Comparison of ENCODE assay signal across 17 cellular contexts in genomic region chr2:238415036-238415764, GRCh38. TPM values are rescaled to one million over a fixed set of nuclear protein-coding genes. Genes with fewer than 3 reads are reported as not detected.
DNase-seq lines count a peak whose midpoint lies in the region; ATAC-seq and TF ChIP-seq lines count a peak whose summit lies in the region.
"Had no signal": no experiment of that assay in that cellular context is flagged by ENCODE, and none has a peak within 500 bp of the region (broad histone marks: within the 10 kb centered on the region; RNA-seq: fewer than 3 reads in every experiment).

No MANE protein-coding gene starts in this region.

- H3K27me3 ChIP-seq in HUES6 (ENCODE audit: control insufficient read depth, insufficient read depth, low read length): no peaks in the 10 kb centered on the region
- H3K27me3 ChIP-seq: gastrocnemius medialis, sigmoid colon had no signal

- H3K27ac ChIP-seq in HUES6 (ENCODE audit: low read depth, low read length): peak overlapping the region; percentile 7; the same call in 1 of the 2 replicates
- H3K27ac ChIP-seq: gastrocnemius medialis, sigmoid colon had no signal

- no peak overlapping the region for H3K4me3 Mint-ChIP-seq in activated CD4-positive, alpha-beta T cell treated with anti-CD3 and anti-CD28 coated beads for 36 hours
- no peak overlapping the region for H3K4me3 Mint-ChIP-seq in WTC11
- H3K4me3 Mint-ChIP-seq in naive thymus-derived CD8-positive, alpha-beta T cell: peak overlapping the region in 3 of 10 donors; percentile 9 to 43 (median 34)
- H3K4me3 Mint-ChIP-seq: activated naive CD8-positive, alpha-beta T cell; IgD-negative memory B cell; immature natural killer cell had no signal

- H3K4me1 ChIP-seq in HUES6 (ENCODE audit: control insufficient read depth, insufficient read depth, low read length): peaks cover 12% of the 10 kb centered on the region
- H3K4me1 ChIP-seq: sigmoid colon had no signal

- peaks cover 4% of the 10 kb centered on the region for H3K36me3 Mint-ChIP-seq in activated CD4-positive, alpha-beta T cell treated with anti-CD3 and anti-CD28 coated beads for 36 hours (ENCODE audit: low read depth)
- peaks cover 12% of the 10 kb centered on the region for H3K36me3 Mint-ChIP-seq in WTC11
- H3K36me3 Mint-ChIP-seq in naive thymus-derived CD8-positive, alpha-beta T cell: peaks cover 4 to 13% (median 13%) of the 10 kb centered on the region in 3 donors

- TF ChIP-seq CTCF in WTC11 (IDR thresholded peaks at IDR 0.05) (no peak), GM10248 (IDR thresholded peaks at IDR 0.05; ENCODE audit: control extremely low read depth, extremely low read depth, low read depth, missing control alignments) (no peak)

- H3K4me3 ChIP-seq in HUES6 (ENCODE audit: low read depth, low read length): no peak overlapping the region
- H3K4me3 ChIP-seq: gastrocnemius medialis, sigmoid colon had no signal

- no peaks in the 10 kb centered on the region for H3K36me3 ChIP-seq in HUES6 (ENCODE audit: control insufficient read depth, insufficient read depth, low read length)
- H3K36me3 ChIP-seq: gastrocnemius medialis, sigmoid colon had no signal

- CTCF ChIA-PET in activated CD4-positive, alpha-beta T cell treated with anti-CD3 and anti-CD28 coated beads for 36 hours (lab: Charles Lee): no interaction called here
- CTCF ChIA-PET in WTC11 (lab: Charles Lee): interaction anchor here (0.6 to 2.4 kb wide), 8 partner anchors 9 to 158 kb away, joined by 3 to 7 read pairs (median 4); no protein-coding TSS in a partner anchor
- CTCF ChIA-PET in GM10248 (lab: Yijun Ruan, JAX): interaction anchor here (0.8 kb wide), 1 partner anchor 44 kb away, joined by 3 read pairs; no protein-coding TSS in a partner anchor

- peaks cover 6% of the 10 kb centered on the region for H3K9me3 Mint-ChIP-seq in activated CD4-positive, alpha-beta T cell treated with anti-CD3 and anti-CD28 coated beads for 36 hours (ENCODE audit: low read depth)
- peaks cover 18% of the 10 kb centered on the region for H3K9me3 Mint-ChIP-seq in WTC11
- H3K9me3 Mint-ChIP-seq in naive thymus-derived CD8-positive, alpha-beta T cell: peaks cover 0 to 16% (median 4%) of the 10 kb centered on the region in 9 donors

- H3K9ac ChIP-seq in HUES6 (ENCODE audit: low read length): no peak overlapping the region

- no peaks in the 10 kb centered on the region for H3K27me3 Mint-ChIP-seq in activated CD4-positive, alpha-beta T cell treated with anti-CD3 and anti-CD28 coated beads for 36 hours
- H3K27me3 Mint-ChIP-seq in WTC11 (ENCODE audit: low read depth): peaks cover 2% of the 10 kb centered on the region; the same call in 1 of the 2 replicates
- H3K27me3 Mint-ChIP-seq in naive thymus-derived CD8-positive, alpha-beta T cell: no peaks in the 10 kb centered on the region
- H3K27me3 Mint-ChIP-seq: activated naive CD8-positive, alpha-beta T cell; IgD-negative memory B cell had no signal

- intact Hi-C loops in activated CD4-positive, alpha-beta T cell treated with anti-CD3 and anti-CD28 coated beads for 36 hours (cut with DNase I, micrococcal nuclease): no loop called here

- peak; percentile 74 for ATAC-seq in activated CD4-positive, alpha-beta T cell treated with anti-CD3 and anti-CD28 coated beads for 36 hours
- peak; percentile 90 for ATAC-seq in WTC11
- peak; percentile 80 to 85 for ATAC-seq in naive thymus-derived CD8-positive, alpha-beta T cell
- ATAC-seq in HG03521 (IDR thresholded peaks at IDR 0.05; ENCODE audit: unreplicated experiment): no peak
- ATAC-seq: gastrocnemius medialis had no signal

- no peak overlapping the region for H3K27ac Mint-ChIP-seq in activated CD4-positive, alpha-beta T cell treated with anti-CD3 and anti-CD28 coated beads for 36 hours
- H3K27ac Mint-ChIP-seq in WTC11: peak overlapping the region; percentile 68; the same call in 1 of the 2 replicates
- peak overlapping the region in 5 of 10 donors; percentile 19 to 56 (median 40) for H3K27ac Mint-ChIP-seq in naive thymus-derived CD8-positive, alpha-beta T cell
- H3K27ac Mint-ChIP-seq: activated naive CD8-positive, alpha-beta T cell; IgD-negative memory B cell had no signal

- POLR2A ChIA-PET in activated CD4-positive, alpha-beta T cell treated with anti-CD3 and anti-CD28 coated beads for 36 hours (lab: Charles Lee): no interaction called here
- POLR2A ChIA-PET in WTC11 (lab: Charles Lee) (no interaction called here), GM10248 (lab: Yijun Ruan, JAX) (no interaction called here)
- POLR2A ChIA-PET in naive thymus-derived CD8-positive, alpha-beta T cell (lab: Charles Lee): interaction anchor here (1.3 kb wide), 1 partner anchor 31 kb away, joined by 3 read pairs; no protein-coding TSS in a partner anchor

- peak; percentile 54 for DNase-seq in activated CD4-positive, alpha-beta T cell treated with anti-CD3 and anti-CD28 coated beads for 36 hours
- no peak for DNase-seq in activated CD4-positive, alpha-beta T cell treated with anti-CD3 and anti-CD28 coated beads for 4 hours
- DNase-seq in WTC11 (ENCODE audit: low spot score) (no peak), globus pallidus (ENCODE audit: low spot score) (no peak), GM10248 (ENCODE audit: extremely low spot score) (no peak)
- peak in 2 of 10 donors; percentile 25 to 31 for DNase-seq in naive thymus-derived CD8-positive, alpha-beta T cell
- DNase-seq: Calu3; central memory CD4-positive, alpha-beta T cell; gastrocnemius medialis; GOT3; immature natural killer cell; sigmoid colon; stimulated activated naive CD4-positive, alpha-beta T cell treated with Interleukin-2 at 50 U/mL for 16 hours had no signal

- peaks cover 12% of the 10 kb centered on the region for H3K9me3 ChIP-seq in HUES6 (ENCODE audit: control insufficient read depth, insufficient read depth, low read depth, low read length)
- H3K9me3 ChIP-seq: gastrocnemius medialis had no signal

- H3K4me1 Mint-ChIP-seq in activated CD4-positive, alpha-beta T cell treated with anti-CD3 and anti-CD28 coated beads for 36 hours: no peaks in the 10 kb centered on the region
- H3K4me1 Mint-ChIP-seq in WTC11: peaks cover 17% of the 10 kb centered on the region
- peaks cover 0 to 14% (median 8%) of the 10 kb centered on the region in 4 donors for H3K4me1 Mint-ChIP-seq in naive thymus-derived CD8-positive, alpha-beta T cell
- H3K4me1 Mint-ChIP-seq: IgD-negative memory B cell had no signal

TF ChIP-seq in WTC11, 78 proteins besides CTCF, POLR2A, EP300 and RAD21 (continues in another document):
- no peak for TF ChIP-seq NR1H2 (CRISPR knock-in tag; IDR thresholded peaks at IDR 0.05)
- TF ChIP-seq ZNF532 (CRISPR knock-in tag; IDR thresholded peaks at IDR 0.05; ENCODE audit: borderline replicate concordance): no peak
- no peak for TF ChIP-seq ZSCAN18 (CRISPR knock-in tag; IDR thresholded peaks at IDR 0.05)
- no peak for TF ChIP-seq E2F5 (CRISPR knock-in tag; IDR thresholded peaks at IDR 0.05)
- TF ChIP-seq TEAD4 (CRISPR knock-in tag; IDR thresholded peaks at IDR 0.05): no peak

RNA-seq across cellular contexts. Expression of gene ASB1, which starts 11.5 kb away (rescaled TPM):
- 10 to 100 TPM; 31.7 to 33.4 TPM for total RNA-seq in activated CD4-positive, alpha-beta T cell treated with anti-CD3 and anti-CD28 coated beads for 36 hours
- total RNA-seq in WTC11 (2021): 36.2 to 43.9 TPM (median 39.1 TPM) in 3 replicates
- 10 to 100 TPM; 53.3 TPM for total RNA-seq in naive thymus-derived CD8-positive, alpha-beta T cell
- polyA plus RNA-seq in naive thymus-derived CD8-positive, alpha-beta T cell: 10 to 100 TPM; 23.3 to 35.7 (median 26.1) TPM
